8 cellular contexts compared by ENCODE assay signal in the genomic region with DNA sequence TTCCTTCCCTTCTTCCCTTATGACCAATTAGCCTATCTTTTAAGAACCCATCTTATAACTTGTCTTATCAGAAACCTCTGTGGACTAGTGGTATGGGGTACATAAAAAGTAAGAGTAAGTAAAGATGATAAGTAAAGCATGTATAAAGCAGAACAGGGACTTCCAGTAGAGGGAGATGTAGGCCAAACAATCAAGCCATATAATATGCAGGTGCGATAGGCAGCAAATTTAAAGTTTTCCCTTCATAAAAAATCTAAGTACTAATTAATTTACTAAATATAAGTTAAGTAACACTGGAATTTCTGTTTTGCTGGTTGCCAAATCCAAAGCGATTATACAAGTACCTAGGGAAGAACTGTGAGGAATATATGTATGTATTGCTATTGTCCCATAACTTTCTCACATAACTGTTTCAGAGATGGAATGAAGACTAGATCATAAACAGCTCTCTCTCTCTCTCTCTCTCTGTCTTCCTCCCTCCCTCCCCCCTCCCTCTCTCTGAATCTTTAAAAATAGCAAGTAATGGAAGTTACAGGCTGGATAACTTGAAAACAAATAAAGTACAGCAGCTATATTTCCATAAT. TPM values are rescaled to one million over a fixed set of nuclear protein-coding genes. Genes with fewer than 3 reads are reported as not detected.
A peak's percentile ranks its signal among the peaks of the same experiment; 100 is the strongest.
DNase-seq lines count a peak whose midpoint lies in the region; ATAC-seq and TF ChIP-seq lines count a peak whose summit lies in the region.

No MANE protein-coding gene starts in this region.

- H3K9me3 ChIP-seq in Panc1 (ENCODE audit: control insufficient read depth, insufficient read depth, low read depth, low read length) (no peaks in the 10 kb centered on the region), ascending aorta (no peaks in the 10 kb centered on the region)

- TF ChIP-seq CTCF in Panc1 (IDR thresholded peaks at IDR 0.05) (peak; percentile 62; the same call in 1 of the 2 replicates), ascending aorta (IDR thresholded peaks at IDR 0.05) (peak in 1 of 3 experiments; percentile 32)

- H3K27me3 ChIP-seq in Panc1 (ENCODE audit: control insufficient read depth, insufficient read depth, low read length) (no peaks in the 10 kb centered on the region), ascending aorta (no peaks in the 10 kb centered on the region)

- H3K4me1 ChIP-seq in Panc1 (ENCODE audit: control insufficient read depth, insufficient read depth, low read length): no peaks in the 10 kb centered on the region
- H3K4me1 ChIP-seq in ascending aorta: no peaks in the 10 kb centered on the region

- no TSS peak for BruUV-seq in Panc1 (replicated peaks; lab: Mats Ljungman, UMichigan)

- H3K4me3 ChIP-seq in Panc1 (ENCODE audit: low read depth in 2 of 2, low read length in 2 of 2) (no peak overlapping the region), ascending aorta (no peak overlapping the region)

- ATAC-seq in HG02759 (IDR thresholded peaks at IDR 0.05; ENCODE audit: unreplicated experiment) (peak; percentile 52), Panc1 (peak; percentile 76; the same call in 1 of the 2 replicates), HG02610 (IDR thresholded peaks at IDR 0.05; ENCODE audit: unreplicated experiment) (no peak)

- H3K27ac ChIP-seq in Panc1 (ENCODE audit: low read length): no peak overlapping the region
- no peak overlapping the region for H3K27ac ChIP-seq in ascending aorta

- in situ Hi-C loops in Panc1 (cut with HindIII; ENCODE audit: low pct_unique_long_range_greater_than_20kb, low sequenced_read_pairs): no loop called here

- DNase-seq in GM03348 (ENCODE audit: low spot score): peak; percentile 37
- DNase-seq in Panc1 (ENCODE audit: low read depth, low spot score): no peak
- DNase-seq in foreskin melanocyte: peak; percentile 1
- no peak for DNase-seq in stimulated activated CD4-positive, alpha-beta T cell treated with anti-CD3 and anti-CD28 coated beads, Interleukin-2, amount 100 ng/mL, for 48 hours
- DNase-seq in ascending aorta (ENCODE audit: low spot score in 2 of 2): no peak
- no peak for DNase-seq in T-helper 9 cell

- POLR2A ChIA-PET in Panc1 (lab: Charles Lee): no interaction called here

- intact Hi-C loops in Panc1 (cut with micrococcal nuclease; ENCODE audit: unreplicated experiment): loop anchor here (5.0 to 10.0 kb wide), 3 partner anchors 141 to 303 kb away; a partner anchor contains a TSS
- intact Hi-C loops in ascending aorta (cut with DNase I): no loop called here

- H3K36me3 ChIP-seq in Panc1 (ENCODE audit: control insufficient read depth, insufficient read depth, low read length) (no peaks in the 10 kb centered on the region), ascending aorta (no peaks in the 10 kb centered on the region)

- CTCF ChIA-PET in Panc1 (lab: Charles Lee): interaction anchor here (0.6 kb wide), 2 partner anchors 14 to 741 kb away, joined by 6 to 8 read pairs; no protein-coding TSS in a partner anchor

RNA-seq across cellular contexts. Expression of a gene that starts 25.7 kb away (rescaled TPM):
- total RNA-seq in Panc1 (2021; ENCODE audit: unreplicated experiment) (3.5 TPM), ascending aorta (2.2 TPM)
- 3.5 TPM for polyA plus RNA-seq in Panc1 (2012; ENCODE audit: insufficient read length)

RNA-seq across cellular contexts. Expression of a gene that starts 25.8 kb away (rescaled TPM):
- total RNA-seq in Panc1 (2021; ENCODE audit: unreplicated experiment) (39.8 TPM), ascending aorta (14.4 TPM)
- 38.2 TPM for polyA plus RNA-seq in Panc1 (2012; ENCODE audit: insufficient read length)

Comparison
In these comparisons a context has a peak if more than half of its experiments do, and no peak if none do; other contexts are left out.
1. DNase-seq: peak in GM03348 (single experiment) and foreskin melanocyte (single experiment); none in Panc1 (single experiment), stimulated activated CD4-positive, alpha-beta T cell treated with anti-CD3 and anti-CD28 coated beads, Interleukin-2, amount 100 ng/mL, for 48 hours (0 of 2), ascending aorta (0 of 2) and T-helper 9 cell (single experiment).